17 cellular contexts compared by ENCODE assay signal in genomic region chr6:157758516-157759023, GRCh38.
DNase-seq lines count a peak whose midpoint lies in the region; ATAC-seq and TF ChIP-seq lines count a peak whose summit lies in the region.
"Had no signal": no experiment of that assay in that cellular context is flagged by ENCODE, and none has a peak within 500 bp of the region (broad histone marks: within the 10 kb centered on the region; RNA-seq: fewer than 3 reads in every experiment).

No MANE protein-coding gene starts in this region.

- CTCF ChIA-PET in IMR-90 (lab: Yijun Ruan, JAX), result interaction anchor here (3.6 kb wide), 1 partner anchor 115 kb away, joined by 25 read pairs; no protein-coding TSS in a partner anchor

- peak overlapping the region; percentile 53; the same call in 1 of the 2 replicates for H4K91ac ChIP-seq in IMR-90 (ENCODE audit: insufficient read depth, low read depth, low read length)

- TF ChIP-seq RAD21 in IMR-90 (IDR thresholded peaks at IDR 0.05; ENCODE audit: low read length), result no peak

- ATAC-seq in IMR-90 (ENCODE audit: low read depth), result no peak
- no peak for ATAC-seq in memory B cell (ENCODE audit: low read depth)

- peak overlapping the region; percentile 35 for H2AFZ ChIP-seq in IMR-90 (replicated peaks; ENCODE audit: low read length, poor library complexity)

- no peak for TF ChIP-seq POLR2A in IMR-90 (IDR thresholded peaks at IDR 0.05; ENCODE audit: low read depth, low read length)

- no TSS peak for BruUV-seq in IMR-90 (replicated peaks; lab: Mats Ljungman, UMichigan)

- no peaks in the 10 kb centered on the region for H3K36me3 ChIP-seq in IMR-90 (ENCODE audit: control insufficient read depth, insufficient read depth, low read length)
- H3K36me3 ChIP-seq: ascending aorta, stomach had no signal

- 0 out of 2 replicates have a peak overlapping the region, but pooled peaks have one; percentile 40 for H2BK20ac ChIP-seq in IMR-90 (ENCODE audit: low read depth, low read length)

- TF ChIP-seq CTCF in CD14-positive monocyte (IDR thresholded peaks at IDR 0.05), result no peak
- no peak for TF ChIP-seq CTCF in IMR-90 (conservative IDR thresholded peaks at IDR 0.05; ENCODE audit: low read depth, low read length)
- TF ChIP-seq CTCF in progenitor cell of endocrine pancreas (IDR thresholded peaks at IDR 0.05; ENCODE audit: unreplicated experiment), result no peak

- H4K20me1 ChIP-seq in IMR-90 (ENCODE audit: insufficient read depth, low read length), result peaks cover 3% of the 10 kb centered on the region; the same call in 1 of the 2 replicates

- H3K27me3 Mint-ChIP-seq in CD14-positive monocyte (ENCODE audit: low read depth in 3 of 3) (peaks cover 11 to 22% (median 20%) of the 10 kb centered on the region in 3 donors), memory B cell (no peaks in the 10 kb centered on the region), progenitor cell of endocrine pancreas (peaks cover 21% of the 10 kb centered on the region)
- no peaks in the 10 kb centered on the region for H3K27me3 Mint-ChIP-seq in activated naive CD8-positive, alpha-beta T cell treated with anti-CD3 and anti-CD28 coated beads for 36 hours

- peak overlapping the region; percentile 9; the same call in 1 of the 2 replicates for H2BK120ac ChIP-seq in IMR-90 (ENCODE audit: low read depth, low read length)

- peaks cover 2 to 10% of the 10 kb centered on the region in 2 donors for H3K36me3 Mint-ChIP-seq in CD14-positive monocyte
- peaks cover 16% of the 10 kb centered on the region for H3K36me3 Mint-ChIP-seq in activated naive CD8-positive, alpha-beta T cell treated with anti-CD3 and anti-CD28 coated beads for 36 hours
- no peaks in the 10 kb centered on the region for H3K36me3 Mint-ChIP-seq in memory B cell
- no peaks in the 10 kb centered on the region for H3K36me3 Mint-ChIP-seq in progenitor cell of endocrine pancreas (ENCODE audit: insufficient read depth)

- peak overlapping the region; percentile 59 to 94 (median 81) for H3K27ac Mint-ChIP-seq in CD14-positive monocyte
- H3K27ac Mint-ChIP-seq in activated naive CD8-positive, alpha-beta T cell treated with anti-CD3 and anti-CD28 coated beads for 36 hours, result peak overlapping the region; percentile 58
- peak overlapping the region; percentile 35 for H3K27ac Mint-ChIP-seq in memory B cell
- no peak overlapping the region for H3K27ac Mint-ChIP-seq in progenitor cell of endocrine pancreas

- H3K4me3 Mint-ChIP-seq in CD14-positive monocyte (no peak overlapping the region), memory B cell (no peak overlapping the region), progenitor cell of endocrine pancreas (ENCODE audit: low read depth) (no peak overlapping the region)
- no peak overlapping the region for H3K4me3 Mint-ChIP-seq in activated naive CD8-positive, alpha-beta T cell treated with anti-CD3 and anti-CD28 coated beads for 36 hours

- peaks cover 26% of the 10 kb centered on the region for H3K4me1 ChIP-seq in IMR-90 (ENCODE audit: control insufficient read depth, insufficient read depth, low read length)

- no peak for DNase-seq in CD14-positive monocyte (ENCODE audit: low spot score)
- no peak for DNase-seq in IMR-90
- DNase-seq in activated naive CD8-positive, alpha-beta T cell treated with anti-CD3 and anti-CD28 coated beads for 36 hours, result no peak
- DNase-seq in memory B cell (ENCODE audit: low spot score in 2 of 2), result no peak
- no peak for DNase-seq in progenitor cell of endocrine pancreas (ENCODE audit: low spot score, unreplicated experiment)
- no peak for DNase-seq in KG1 (lab: John Stamatoyannopoulos, UW)
- DNase-seq in stimulated activated CD4-positive, alpha-beta T cell treated with anti-CD3 and anti-CD28 coated beads, Interleukin-2, amount 100 ng/mL, for 24 hours, result no peak
- DNase-seq in substantia nigra (lab: John Stamatoyannopoulos, UW), result no peak
- DNase-seq: activated gamma-delta T cell, Caco-2, foreskin fibroblast, NCI-H2029, NCI-H510A, nucleus accumbens, stomach had no signal

- peak overlapping the region; percentile 88 for H2AK5ac ChIP-seq in IMR-90 (ENCODE audit: low read depth, low read length)

- H3K4me1 Mint-ChIP-seq in CD14-positive monocyte (peaks cover 56% of the 10 kb centered on the region), memory B cell (peaks cover 52% of the 10 kb centered on the region), progenitor cell of endocrine pancreas (ENCODE audit: low read depth) (peaks cover 10% of the 10 kb centered on the region)
- peaks cover 92% of the 10 kb centered on the region for H3K4me1 Mint-ChIP-seq in activated naive CD8-positive, alpha-beta T cell treated with anti-CD3 and anti-CD28 coated beads for 36 hours

- no peak overlapping the region for H3K4me2 ChIP-seq in IMR-90 (ENCODE audit: low read depth, low read length)

- no peak overlapping the region for H2BK5ac ChIP-seq in IMR-90 (ENCODE audit: low read depth, low read length, poor library complexity, severe bottlenecking)

- no peaks in the 10 kb centered on the region for H3K9me3 ChIP-seq in IMR-90 (ENCODE audit: control insufficient read depth, insufficient read depth, low read length)
- H3K9me3 ChIP-seq: ascending aorta, stomach had no signal

- H4K8ac ChIP-seq in IMR-90 (ENCODE audit: low read depth in 2 of 2, low read length in 2 of 2), result no peak overlapping the region

- no peak overlapping the region for H3K56ac ChIP-seq in IMR-90 (ENCODE audit: extremely low read depth, insufficient read depth, low read length)

- H3K27ac ChIP-seq in IMR-90 (ENCODE audit: insufficient read depth, low read length), result no peak overlapping the region
- no peak overlapping the region for H3K27ac ChIP-seq in substantia nigra (ENCODE audit: low read depth, low read length, poor library complexity, severe bottlenecking)
- H3K27ac ChIP-seq: stomach had no signal

- no peak overlapping the region for H4K5ac ChIP-seq in IMR-90 (ENCODE audit: low read depth, low read length)

- dilution Hi-C loops in IMR-90 (cut with HindIII; ENCODE audit: low sequenced_read_pairs, unreplicated experiment), result no loop called here

- intact Hi-C loops in CD14-positive monocyte (cut with micrococcal nuclease) (loop anchor here (5.0 kb wide), 2 partner anchors 39 to 64 kb away; partner anchors contain the start of gene SNX9 (in 1 of the 2)), IMR-90 (cut with micrococcal nuclease) (loop anchor here (10.0 kb wide), 1 partner anchor 94 kb away; no protein-coding TSS in a partner anchor)

- H3K79me1 ChIP-seq in IMR-90 (ENCODE audit: low read depth in 1 of 2, low read length in 2 of 2), result peaks cover 0 to 11% of the 10 kb centered on the region in 2 experiments; a peak in 2 of 4 replicates

- H3K27me3 ChIP-seq in IMR-90 (ENCODE audit: control insufficient read depth, insufficient read depth, low read length), result no peaks in the 10 kb centered on the region; the same call in 1 of the 2 replicates
- H3K27me3 ChIP-seq: ascending aorta, stomach had no signal

- in situ Hi-C loops in IMR-90 (cut with MboI; ENCODE audit: low sequenced_read_pairs), result loop anchor here (5.0 kb wide), 3 partner anchors 64 to 314 kb away; partner anchors contain the start of gene SNX9

- H3K18ac ChIP-seq in IMR-90 (ENCODE audit: low read depth, low read length), result no peak overlapping the region

- no peak overlapping the region for H2AK9ac ChIP-seq in IMR-90 (replicated peaks; ENCODE audit: low read depth, low read length, poor library complexity)

- 100% methylated on average over 3 of the region's 7 CpGs; no CpG with 5 or more reads in 1 of the 2 experiments for WGBS in IMR-90 (ENCODE audit: extremely low coverage in 2 of 2, insufficient read length in 1 of 2), 2 experiments

- no peak overlapping the region for H3K9ac ChIP-seq in IMR-90 (ENCODE audit: low read depth, low read length)

- peaks cover 22% of the 10 kb centered on the region for H3K9me1 ChIP-seq in IMR-90 (ENCODE audit: insufficient read depth, low read length)

- no peak overlapping the region for H3K14ac ChIP-seq in IMR-90 (replicated peaks; ENCODE audit: low read depth, low read length)

- H3K9me3 Mint-ChIP-seq in CD14-positive monocyte (peaks cover 8 to 14% (median 10%) of the 10 kb centered on the region in 7 donors), memory B cell (no peaks in the 10 kb centered on the region), progenitor cell of endocrine pancreas (ENCODE audit: low read depth) (no peaks in the 10 kb centered on the region)
- peaks cover 11% of the 10 kb centered on the region for H3K9me3 Mint-ChIP-seq in activated naive CD8-positive, alpha-beta T cell treated with anti-CD3 and anti-CD28 coated beads for 36 hours
- H3K9me3 Mint-ChIP-seq: IgD-negative memory B cell had no signal

- no peak overlapping the region for H3K4me3 ChIP-seq in IMR-90 (ENCODE audit: insufficient read depth, low read depth, low read length)
- H3K4me3 ChIP-seq: ascending aorta, stomach had no signal

- POLR2A ChIA-PET in IMR-90 (lab: Charles Lee; ENCODE audit: unreplicated experiment), result no interaction called here

- H3K23ac ChIP-seq in IMR-90 (ENCODE audit: low read depth, low read length), result no peak overlapping the region

- no peak overlapping the region; the same call in 2 of the 3 replicates for H2BK15ac ChIP-seq in IMR-90 (ENCODE audit: low read depth, low read length)

- peak overlapping the region; percentile 63 for H3K4ac ChIP-seq in IMR-90 (ENCODE audit: low read depth, low read length)

TF ChIP-seq in IMR-90, 13 proteins besides CTCF, POLR2A, EP300 and RAD21:
- no peak for TF ChIP-seq BHLHE40 (IDR thresholded peaks at IDR 0.05; ENCODE audit: low read depth, low read length)
